ENCODE assay signal across 1 cellular context in the genomic region with DNA sequence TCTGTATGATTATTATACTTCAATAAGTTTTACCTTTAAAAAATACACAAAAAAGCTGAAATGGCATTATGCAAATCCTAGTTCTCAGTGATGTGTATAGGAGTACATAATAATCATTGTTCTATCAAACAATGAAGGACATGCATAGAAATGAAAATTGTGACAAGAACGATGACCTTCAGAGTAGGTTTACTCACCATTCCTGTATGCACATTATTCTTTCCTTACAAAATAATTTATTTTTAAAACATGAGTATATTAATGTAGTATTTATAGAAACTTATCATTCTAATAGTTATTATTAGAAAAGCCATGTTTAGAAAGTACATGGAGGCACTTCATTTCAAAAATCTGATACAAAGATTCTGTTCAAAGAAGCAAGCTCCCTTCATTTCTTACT.
TF ChIP-seq lines count a peak whose summit lies in the region.

No MANE protein-coding gene starts in this region.

TF ChIP-seq in IMR-90, 13 proteins besides CTCF, POLR2A, EP300 and RAD21:
- TF ChIP-seq MAFK (IDR thresholded peaks at IDR 0.05; ENCODE audit: low read depth, low read length), result 0 out of 2 replicates have a peak, but pooled peaks have one; percentile 8
- TF ChIP-seq CHD1 (IDR thresholded peaks at IDR 0.05; ENCODE audit: low read depth, low read length), result no peak
TF ChIP-seq in IMR-90: peak in this region for 1.
